Comparison of ENCODE assay signal across 28 cellular contexts in genomic region chr19:56069642-56070041, GRCh38.
"Had no signal": no experiment of that assay in that cellular context is flagged by ENCODE, and none has a peak within 500 bp of the region (broad histone marks: within the 10 kb centered on the region; RNA-seq: fewer than 3 reads in every experiment).

No MANE protein-coding gene starts in this region.

- H3K36me3 ChIP-seq: MG63, SJSA1 had no signal

- H3K9ac ChIP-seq: SK-N-SH had no signal

- DNase-seq: Kasumi-1, MG63, MV-4-11, NCI-H1092, NCI-H1105, NCI-H1417 treated with DMSO at 0.1 percent for 48 hours, NCI-H1436 treated with DMSO at 0.1 percent for 48 hours, NCI-H1694 treated with DMSO at 0.1 percent for 48 hours, NCI-H187 treated with DMSO at 0.1 percent for 48 hours, NCI-H2029, NCI-H2081, NCI-H2171 treated with DMSO at 0.1 percent for 48 hours, NCI-H2227 treated with DMSO at 0.1 percent for 48 hours, NCI-H345, NCI-H446, NCI-H510A, NCI-H524, NCI-H526, NCI-H69, NCI-H748 treated with DMSO at 0.1 percent for 48 hours, NCI-H82, PC-9, Right ventricle myocardium superior, SHP77 treated with DMSO at 0.1 percent for 48 hours, SK-N-SH, SW 1271, T-helper 1 cell had no signal

- H3K4me3 ChIP-seq: MG63, PC-9, SJSA1 had no signal

- H3K27me3 ChIP-seq: SJSA1 had no signal

- H3K27ac ChIP-seq: PC-9, SJSA1 had no signal

- H2AFZ ChIP-seq: PC-9 had no signal

- H3K9me2 ChIP-seq: SK-N-SH had no signal

- H3K9me3 ChIP-seq: MG63, SJSA1, SK-N-SH had no signal

- H3K4me2 ChIP-seq: PC-9, SK-N-SH had no signal
